ENCODE assay signal across 8 cellular contexts in genomic region chr6:168895102-168895812, GRCh38.
DNase-seq lines count a peak whose midpoint lies in the region; ATAC-seq lines count a peak whose summit lies in the region.

No MANE protein-coding gene starts in this region.

- peak overlapping the region; percentile 68 for H3K27ac Mint-ChIP-seq in activated CD4-positive, alpha-beta memory T cell treated with anti-CD3 and anti-CD28 coated beads for 36 hours

- H3K4me3 ChIP-seq in BLaER1 = no peak overlapping the region

- H3K4me1 ChIP-seq in BLaER1 = peaks cover 16% of the 10 kb centered on the region

- H3K36me3 ChIP-seq in BLaER1 = no peaks in the 10 kb centered on the region

- H4K20me1 ChIP-seq in BLaER1 = no peaks in the 10 kb centered on the region

- H3K9me3 Mint-ChIP-seq in activated CD4-positive, alpha-beta memory T cell treated with anti-CD3 and anti-CD28 coated beads for 36 hours = no peaks in the 10 kb centered on the region

- peak overlapping the region; percentile 62 for H3K4me2 ChIP-seq in BLaER1

- ATAC-seq in HG03378 (IDR thresholded peaks at IDR 0.05; ENCODE audit: unreplicated experiment) = peak; percentile 97

- DNase-seq in GM19238 (ENCODE audit: insufficient read length, low spot score) (peak; percentile 83), NCI-H526 treated with DMSO at 0.1 percent for 48 hours (lab: John Stamatoyannopoulos, UW) (peak; percentile 68), ecto neural progenitor cell (ENCODE audit: low spot score) (peak; percentile 82), medulla oblongata (ENCODE audit: extremely low spot score) (peak; percentile 87)
- peak; percentile 87 for DNase-seq in activated CD4-positive, alpha-beta memory T cell treated with anti-CD3 and anti-CD28 coated beads for 36 hours
- peak; percentile 52 to 70 (median 59) for DNase-seq in stimulated activated CD4-positive, alpha-beta T cell treated with anti-CD3 and anti-CD28 coated beads, TNF-alpha, amount 100 ng/mL, for 48 hours (ENCODE audit: low read depth in 3 of 3)

- H3K27me3 Mint-ChIP-seq in activated CD4-positive, alpha-beta memory T cell treated with anti-CD3 and anti-CD28 coated beads for 36 hours = no peaks in the 10 kb centered on the region

- no peak overlapping the region for H3K27ac ChIP-seq in BLaER1

- POLR2A ChIA-PET in activated CD4-positive, alpha-beta memory T cell treated with anti-CD3 and anti-CD28 coated beads for 36 hours (lab: Charles Lee) = no interaction called here

- CTCF ChIA-PET in activated CD4-positive, alpha-beta memory T cell treated with anti-CD3 and anti-CD28 coated beads for 36 hours (lab: Charles Lee) = interaction anchor here (0.7 kb wide), 1 partner anchor 64 kb away, joined by 3 read pairs; no protein-coding TSS in a partner anchor

- peak overlapping the region; percentile 30 for H3K4me3 Mint-ChIP-seq in activated CD4-positive, alpha-beta memory T cell treated with anti-CD3 and anti-CD28 coated beads for 36 hours

- H3K4me1 Mint-ChIP-seq in activated CD4-positive, alpha-beta memory T cell treated with anti-CD3 and anti-CD28 coated beads for 36 hours (ENCODE audit: low read depth) = peaks cover 15% of the 10 kb centered on the region

- H3K36me3 Mint-ChIP-seq in activated CD4-positive, alpha-beta memory T cell treated with anti-CD3 and anti-CD28 coated beads for 36 hours = no peaks in the 10 kb centered on the region

- peaks cover 12% of the 10 kb centered on the region for H3K9me3 ChIP-seq in BLaER1

- intact Hi-C loops in activated CD4-positive, alpha-beta memory T cell treated with anti-CD3 and anti-CD28 coated beads for 36 hours (cut with micrococcal nuclease) = loop anchor here (10.0 kb wide), 2 partner anchors 810 to 1630 kb away; partner anchors contain the start of genes C6orf120 and WDR27

- no peaks in the 10 kb centered on the region for H3K27me3 ChIP-seq in BLaER1

- no peak overlapping the region for H3K9ac ChIP-seq in BLaER1
